20 cellular contexts compared by ENCODE assay signal in the genomic region with DNA sequence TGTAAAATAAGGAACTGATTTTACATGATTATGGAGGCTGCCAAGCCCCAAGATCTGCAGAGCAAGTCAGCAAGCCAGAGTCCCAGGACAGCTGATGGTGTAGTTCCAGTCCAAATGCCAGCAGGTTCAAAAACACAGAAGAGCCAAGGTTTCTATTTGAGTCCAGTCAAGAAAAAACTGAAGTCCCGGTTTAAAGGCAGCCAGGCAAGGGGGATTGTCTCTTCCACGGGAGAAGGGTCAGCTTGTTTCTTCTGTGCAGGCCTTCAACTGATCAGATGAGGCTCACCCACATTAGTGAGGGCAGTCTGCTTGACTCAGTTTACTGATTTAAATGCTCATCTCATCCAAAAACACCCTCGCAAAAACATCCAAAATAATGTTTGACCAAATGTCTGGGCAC.
"Had no signal": no experiment of that assay in that cellular context is flagged by ENCODE, and none has a peak within 500 bp of the region (broad histone marks: within the 10 kb centered on the region; RNA-seq: fewer than 3 reads in every experiment).

No MANE protein-coding gene starts in this region.

- H3K4me1 ChIP-seq: foreskin keratinocyte, parathyroid adenoma, prostate gland, spleen had no signal

- H3K27me3 Mint-ChIP-seq: dendritic cell treated with granulocyte-macrophage colony-stimulating factor and Interleukin-4, amounts not matched to agents 40 ng/mL and 50 ng/mL, for 4 days; naive B cell; stimulated activated naive B cell treated with anti-CD40 and anti-IgM and Interleukin-4, amounts not matched to agents 10 μg/mL and 1 μg/mL and 100 μg/mL, for 72 hours; stimulated activated naive CD8-positive, alpha-beta T cell treated with anti-CD3 and anti-CD28 coated beads, Interleukin-15, amount 100 ng/mL, for 72 hours had no signal

- ATAC-seq: foreskin keratinocyte; left colon; left ventricle myocardium superior; sciatic nerve; stimulated activated naive B cell treated with anti-CD40 and anti-IgM and Interleukin-4, amounts not matched to agents 10 μg/mL and 1 μg/mL and 100 μg/mL, for 72 hours; stimulated activated naive CD8-positive, alpha-beta T cell treated with anti-CD3 and anti-CD28 coated beads, Interleukin-15, amount 100 ng/mL, for 72 hours had no signal

- H3K9me3 ChIP-seq: prostate gland, testis had no signal

- DNase-seq: erythroblast; foreskin keratinocyte; left colon; left ventricle myocardium superior; mesendoderm; naive B cell; occipital lobe; spleen; stimulated activated CD4-positive, alpha-beta T cell treated with anti-CD3 and anti-CD28 coated beads, Interleukin-15, amount 100 ng/mL, for 24 hours; stimulated activated CD4-positive, alpha-beta T cell treated with anti-CD3 and anti-CD28 coated beads, Interleukin-1b, Interleukin-23, amount 100 ng/mL, for 48 hours; stimulated activated CD4-positive, alpha-beta T cell treated with anti-CD3 and anti-CD28 coated beads, Interleukin-4, amount 100 ng/mL, for 24 hours; stimulated activated naive B cell treated with anti-CD40 and anti-IgM and Interleukin-4, amounts not matched to agents 10 μg/mL and 1 μg/mL and 100 μg/mL, for 72 hours; stimulated activated naive CD8-positive, alpha-beta T cell treated with anti-CD3 and anti-CD28 coated beads, Interleukin-15, amount 100 ng/mL, for 72 hours; testis had no signal

- H3K4me1 Mint-ChIP-seq: naive B cell; stimulated activated naive B cell treated with anti-CD40 and anti-IgM and Interleukin-4, amounts not matched to agents 10 μg/mL and 1 μg/mL and 100 μg/mL, for 72 hours; stimulated activated naive CD8-positive, alpha-beta T cell treated with anti-CD3 and anti-CD28 coated beads, Interleukin-15, amount 100 ng/mL, for 72 hours had no signal

- H3K36me3 ChIP-seq: prostate gland, spleen, tibial nerve had no signal

- H3K27ac ChIP-seq: foreskin keratinocyte, parathyroid adenoma, prostate gland, spleen, testis, tibial nerve had no signal

- H3K4me3 Mint-ChIP-seq: dendritic cell treated with granulocyte-macrophage colony-stimulating factor and Interleukin-4, amounts not matched to agents 40 ng/mL and 50 ng/mL, for 4 days; nephron; stimulated activated naive B cell treated with anti-CD40 and anti-IgM and Interleukin-4, amounts not matched to agents 10 μg/mL and 1 μg/mL and 100 μg/mL, for 72 hours; stimulated activated naive CD8-positive, alpha-beta T cell treated with anti-CD3 and anti-CD28 coated beads, Interleukin-15, amount 100 ng/mL, for 72 hours had no signal

- H3K9ac ChIP-seq: parathyroid adenoma had no signal

- H3K27me3 ChIP-seq: foreskin keratinocyte, spleen, testis, tibial nerve had no signal

- H3K27ac Mint-ChIP-seq: dendritic cell treated with granulocyte-macrophage colony-stimulating factor and Interleukin-4, amounts not matched to agents 40 ng/mL and 50 ng/mL, for 4 days; nephron; stimulated activated naive B cell treated with anti-CD40 and anti-IgM and Interleukin-4, amounts not matched to agents 10 μg/mL and 1 μg/mL and 100 μg/mL, for 72 hours; stimulated activated naive CD8-positive, alpha-beta T cell treated with anti-CD3 and anti-CD28 coated beads, Interleukin-15, amount 100 ng/mL, for 72 hours had no signal

- H3K4me3 ChIP-seq: prostate gland, spleen, testis, tibial nerve had no signal
